Comparison of ENCODE assay signal across 21 cellular contexts in genomic region chr4:122739174-122739573, GRCh38. TPM values are rescaled to one million over a fixed set of nuclear protein-coding genes. Genes with fewer than 3 reads are reported as not detected.
DNase-seq lines count a peak whose midpoint lies in the region; ATAC-seq and TF ChIP-seq lines count a peak whose summit lies in the region.
"Had no signal": no experiment of that assay in that cellular context is flagged by ENCODE, and none has a peak within 500 bp of the region (broad histone marks: within the 10 kb centered on the region; RNA-seq: fewer than 3 reads in every experiment).

No MANE protein-coding gene starts in this region.

- TF ChIP-seq POLR2A in IMR-90 (IDR thresholded peaks at IDR 0.05; ENCODE audit: low read depth, low read length), result no peak

- peak overlapping the region; percentile 76; the same call in 1 of the 3 replicates for H2BK15ac ChIP-seq in IMR-90 (ENCODE audit: low read depth, low read length)

- H3K4me3 ChIP-seq in IMR-90 (ENCODE audit: insufficient read depth, low read depth, low read length), result no peak overlapping the region
- H3K4me3 ChIP-seq: BLaER1, gastroesophageal sphincter, prostate gland, upper lobe of right lung had no signal

- H3K27ac Mint-ChIP-seq in mesothelial cell of epicardium, result no peak overlapping the region
- H3K27ac Mint-ChIP-seq in activated CD8-positive, alpha-beta T cell treated with anti-CD3 and anti-CD28 coated beads, Interleukin-2, amount 10 ng/mL, durations not matched to agents 7 days and 5 days, result no peak overlapping the region
- H3K27ac Mint-ChIP-seq: activated B cell treated with CpG ODN at 0.5 μM for 24 hours; activated naive CD8-positive, alpha-beta T cell treated with anti-CD3 and anti-CD28 coated beads for 36 hours had no signal

- dilution Hi-C loops in IMR-90 (cut with HindIII; ENCODE audit: low sequenced_read_pairs, unreplicated experiment), result no loop called here

- intact Hi-C loops in IMR-90 (cut with micrococcal nuclease), result no loop called here

- H3K27ac ChIP-seq in IMR-90 (ENCODE audit: insufficient read depth, low read length) (peak overlapping the region; percentile 34; the same call in 1 of the 2 replicates), foreskin keratinocyte (no peak overlapping the region)
- H3K27ac ChIP-seq: BLaER1, gastroesophageal sphincter, prostate gland, upper lobe of right lung had no signal

- H4K91ac ChIP-seq in IMR-90 (ENCODE audit: insufficient read depth, low read depth, low read length), result peak overlapping the region; percentile 43

- H2BK120ac ChIP-seq in IMR-90 (ENCODE audit: low read depth, low read length), result peak overlapping the region; percentile 62

- CTCF ChIA-PET in IMR-90 (lab: Yijun Ruan, JAX), result no interaction called here
- CTCF ChIA-PET in activated CD8-positive, alpha-beta T cell treated with anti-CD3 and anti-CD28 coated beads, Interleukin-2, amount 10 ng/mL, durations not matched to agents 7 days and 5 days (lab: Charles Lee), result no interaction called here

- no peak overlapping the region for H3K4me3 Mint-ChIP-seq in mesothelial cell of epicardium
- no peak overlapping the region for H3K4me3 Mint-ChIP-seq in activated CD8-positive, alpha-beta T cell treated with anti-CD3 and anti-CD28 coated beads, Interleukin-2, amount 10 ng/mL, durations not matched to agents 7 days and 5 days
- H3K4me3 Mint-ChIP-seq: activated B cell treated with CpG ODN at 0.5 μM for 24 hours; activated naive CD8-positive, alpha-beta T cell treated with anti-CD3 and anti-CD28 coated beads for 36 hours had no signal

- H3K56ac ChIP-seq in IMR-90 (ENCODE audit: extremely low read depth, insufficient read depth, low read length), result no peak overlapping the region

- H3K4me1 ChIP-seq in IMR-90 (ENCODE audit: control insufficient read depth, insufficient read depth, low read length) (peaks cover 7% of the 10 kb centered on the region), foreskin keratinocyte (peaks cover 3% of the 10 kb centered on the region)
- H3K4me1 ChIP-seq: BLaER1, prostate gland had no signal

- no peaks in the 10 kb centered on the region for H4K20me1 ChIP-seq in IMR-90 (ENCODE audit: insufficient read depth, low read length)
- H4K20me1 ChIP-seq: BLaER1 had no signal

- peak overlapping the region; percentile 46 for H2AFZ ChIP-seq in IMR-90 (replicated peaks; ENCODE audit: low read length, poor library complexity)

- peak overlapping the region; percentile 18; the same call in 1 of the 2 replicates for H4K5ac ChIP-seq in IMR-90 (ENCODE audit: low read depth, low read length)

- no peak for TF ChIP-seq CTCF in IMR-90 (conservative IDR thresholded peaks at IDR 0.05; ENCODE audit: low read depth, low read length)
- no peak for TF ChIP-seq CTCF in foreskin keratinocyte (conservative IDR thresholded peaks at IDR 0.05)
- no peak for TF ChIP-seq CTCF in mesothelial cell of epicardium (IDR thresholded peaks at IDR 0.05; ENCODE audit: unreplicated experiment)

- ATAC-seq in IMR-90 (ENCODE audit: low read depth) (peak; percentile 90), foreskin keratinocyte (peak; percentile 78), GM18907 (IDR thresholded peaks at IDR 0.05; ENCODE audit: unreplicated experiment) (no peak), GM18858 (IDR thresholded peaks at IDR 0.05; ENCODE audit: unreplicated experiment) (no peak)
- no peak for ATAC-seq in activated CD8-positive, alpha-beta T cell treated with anti-CD3 and anti-CD28 coated beads, Interleukin-2, amount 10 ng/mL, durations not matched to agents 7 days and 5 days
- ATAC-seq: gastroesophageal sphincter, upper lobe of right lung had no signal

- peak overlapping the region; percentile 42 for H2BK20ac ChIP-seq in IMR-90 (ENCODE audit: low read depth, low read length)

- no peaks in the 10 kb centered on the region for H3K27me3 Mint-ChIP-seq in mesothelial cell of epicardium (ENCODE audit: low read depth)
- H3K27me3 Mint-ChIP-seq in activated CD8-positive, alpha-beta T cell treated with anti-CD3 and anti-CD28 coated beads, Interleukin-2, amount 10 ng/mL, durations not matched to agents 7 days and 5 days (ENCODE audit: low read depth), result no peaks in the 10 kb centered on the region
- H3K27me3 Mint-ChIP-seq: activated B cell treated with CpG ODN at 0.5 μM for 24 hours; activated naive CD8-positive, alpha-beta T cell treated with anti-CD3 and anti-CD28 coated beads for 36 hours had no signal

- peak overlapping the region in 1 of 2 experiments; percentile 48; a peak in 2 of 4 replicates for H4K8ac ChIP-seq in IMR-90 (ENCODE audit: low read depth in 2 of 2, low read length in 2 of 2)

- DNase-seq in AG08396 (ENCODE audit: low spot score) (peak; percentile 38), IMR-90 (peak; percentile 88), amniotic stem cell (lab: John Stamatoyannopoulos, UW) (peak; percentile 31), foreskin keratinocyte (peak; percentile 51 to 66), mesothelial cell of epicardium (ENCODE audit: low spot score in 2 of 2, unreplicated experiment in 2 of 2) (no peak)
- no peak for DNase-seq in activated CD8-positive, alpha-beta T cell treated with anti-CD3 and anti-CD28 coated beads, Interleukin-2, amount 10 ng/mL, durations not matched to agents 7 days and 5 days
- DNase-seq: activated B cell treated with CpG ODN at 0.5 μM for 24 hours; activated CD8-positive, alpha-beta memory T cell treated with anti-CD3 and anti-CD28 coated beads, Interleukin-2, amount 50 U/mL, for 48 hours; activated naive CD8-positive, alpha-beta T cell treated with anti-CD3 and anti-CD28 coated beads for 36 hours; cortex of kidney; islet precursor cell; NCI-H146; NCI-H524 treated with DMSO at 0.1 percent for 48 hours; Right ventricle myocardium superior; stimulated activated CD8-positive, alpha-beta memory T cell treated with anti-CD3 and anti-CD28 coated beads, Interleukin-4, amount 100 ng/mL, for 48 hours; upper lobe of right lung had no signal

- peaks cover 2% of the 10 kb centered on the region; the same call in 1 of the 2 replicates for H3K36me3 ChIP-seq in IMR-90 (ENCODE audit: control insufficient read depth, insufficient read depth, low read length)
- H3K36me3 ChIP-seq: BLaER1, prostate gland had no signal

- H3K27me3 ChIP-seq in IMR-90 (ENCODE audit: control insufficient read depth, insufficient read depth, low read length) (no peaks in the 10 kb centered on the region), foreskin keratinocyte (no peaks in the 10 kb centered on the region)
- H3K27me3 ChIP-seq: BLaER1, gastroesophageal sphincter, upper lobe of right lung had no signal

- H3K36me3 Mint-ChIP-seq in mesothelial cell of epicardium, result peaks cover 30% of the 10 kb centered on the region
- peaks cover 7% of the 10 kb centered on the region for H3K36me3 Mint-ChIP-seq in activated CD8-positive, alpha-beta T cell treated with anti-CD3 and anti-CD28 coated beads, Interleukin-2, amount 10 ng/mL, durations not matched to agents 7 days and 5 days (ENCODE audit: low read depth)

- H3K18ac ChIP-seq in IMR-90 (ENCODE audit: low read depth, low read length), result peak overlapping the region; percentile 34; the same call in 1 of the 2 replicates

- in situ Hi-C loops in IMR-90 (cut with MboI; ENCODE audit: low sequenced_read_pairs), result no loop called here

- BruUV-seq in IMR-90 (replicated peaks; lab: Mats Ljungman, UMichigan), result no TSS peak

- no peak for TF ChIP-seq RAD21 in IMR-90 (IDR thresholded peaks at IDR 0.05; ENCODE audit: low read length)

- H3K4ac ChIP-seq in IMR-90 (ENCODE audit: low read depth, low read length), result peak overlapping the region; percentile 29

- peak overlapping the region; percentile 55 for H3K23ac ChIP-seq in IMR-90 (ENCODE audit: low read depth, low read length)

- H3K9ac ChIP-seq in IMR-90 (ENCODE audit: low read depth, low read length), result no peak overlapping the region
- H3K9ac ChIP-seq: BLaER1 had no signal

- H3K79me1 ChIP-seq in IMR-90 (ENCODE audit: low read depth in 1 of 2, low read length in 2 of 2), result peaks cover 0 to 9% of the 10 kb centered on the region in 2 experiments; a peak in 2 of 4 replicates

- peaks cover 9% of the 10 kb centered on the region for H3K9me1 ChIP-seq in IMR-90 (ENCODE audit: insufficient read depth, low read length)

- H3K4me2 ChIP-seq in IMR-90 (ENCODE audit: low read depth, low read length), result peak overlapping the region; percentile 12; the same call in 1 of the 2 replicates
- H3K4me2 ChIP-seq: BLaER1 had no signal

- peak overlapping the region; percentile 78 for H3K14ac ChIP-seq in IMR-90 (replicated peaks; ENCODE audit: low read depth, low read length)

- peak overlapping the region; percentile 28 for H2BK5ac ChIP-seq in IMR-90 (ENCODE audit: low read depth, low read length, poor library complexity, severe bottlenecking)

- no peaks in the 10 kb centered on the region for H3K4me1 Mint-ChIP-seq in mesothelial cell of epicardium
- no peaks in the 10 kb centered on the region for H3K4me1 Mint-ChIP-seq in activated CD8-positive, alpha-beta T cell treated with anti-CD3 and anti-CD28 coated beads, Interleukin-2, amount 10 ng/mL, durations not matched to agents 7 days and 5 days (ENCODE audit: low read depth)
- H3K4me1 Mint-ChIP-seq: activated B cell treated with CpG ODN at 0.5 μM for 24 hours had no signal

- H2AK5ac ChIP-seq in IMR-90 (ENCODE audit: low read depth, low read length), result no peak overlapping the region

- POLR2A ChIA-PET in IMR-90 (lab: Charles Lee; ENCODE audit: unreplicated experiment), result no interaction called here
- POLR2A ChIA-PET in activated CD8-positive, alpha-beta T cell treated with anti-CD3 and anti-CD28 coated beads, Interleukin-2, amount 10 ng/mL, durations not matched to agents 7 days and 5 days (lab: Charles Lee), result no interaction called here

- H2AK9ac ChIP-seq in IMR-90 (replicated peaks; ENCODE audit: low read depth, low read length, poor library complexity), result peak overlapping the region; percentile 33

- H3K9me3 Mint-ChIP-seq in mesothelial cell of epicardium, result peaks cover 15% of the 10 kb centered on the region
- H3K9me3 Mint-ChIP-seq in activated CD8-positive, alpha-beta T cell treated with anti-CD3 and anti-CD28 coated beads, Interleukin-2, amount 10 ng/mL, durations not matched to agents 7 days and 5 days (ENCODE audit: insufficient read depth), result peaks cover 9% of the 10 kb centered on the region

- no peaks in the 10 kb centered on the region for H3K9me3 ChIP-seq in IMR-90 (ENCODE audit: control insufficient read depth, insufficient read depth, low read length)
- H3K9me3 ChIP-seq: BLaER1, prostate gland, upper lobe of right lung had no signal

TF ChIP-seq in IMR-90, 13 proteins besides CTCF, POLR2A, EP300 and RAD21 (continues in another document):
- TF ChIP-seq CEBPB (IDR thresholded peaks at IDR 0.05; ENCODE audit: low read depth, low read length), result peak; percentile 91

RNA-seq across cellular contexts. Expression of gene BBS12, which starts 6.7 kb away (rescaled TPM):
- total RNA-seq in IMR-90 (2012; rRNA removed) (5.0 and 5.9 TPM in 2 replicates), foreskin keratinocyte (3.0 and 3.4 TPM in 2 replicates), mesothelial cell of epicardium (2.3 to 3.2 TPM (median 2.9 TPM) in 3 replicates)
- polyA plus RNA-seq in IMR-90 (2012; rRNA removed) (0.87 and 1.1 TPM in 2 replicates), foreskin keratinocyte (1.6 TPM in 2 replicates)
- 0.27 and 0.43 TPM in 2 replicates for polyA plus RNA-seq in IMR-90 (2012; cell fraction: cytosol; rRNA removed)
- 0.04 and 0.46 TPM in 2 replicates for polyA plus RNA-seq in IMR-90 (2012; cell fraction: nucleus; rRNA removed; ENCODE audit: low replicate concordance)
- 1 to 10 TPM; 1.3 to 1.4 TPM for total RNA-seq in activated CD8-positive, alpha-beta T cell treated with anti-CD3 and anti-CD28 coated beads, Interleukin-2, amount 10 ng/mL, durations not matched to agents 7 days and 5 days

Comparison
In these comparisons a context has a peak if more than half of its experiments do, and no peak if none do; other contexts are left out.
1. DNase-seq: peak in AG08396 (single experiment), IMR-90 (single experiment), amniotic stem cell (single experiment) and foreskin keratinocyte (2 of 2); none in mesothelial cell of epicardium (0 of 2) and activated CD8-positive, alpha-beta T cell treated with anti-CD3 and anti-CD28 coated beads, Interleukin-2, amount 10 ng/mL, durations not matched to agents 7 days and 5 days (single experiment).
2. ATAC-seq: peak in IMR-90 (single experiment) and foreskin keratinocyte (single experiment); none in GM18907 (single experiment), GM18858 (single experiment) and activated CD8-positive, alpha-beta T cell treated with anti-CD3 and anti-CD28 coated beads, Interleukin-2, amount 10 ng/mL, durations not matched to agents 7 days and 5 days (single experiment).